In genomic region chr4:140742838-140743193, GRCh38 we compare ENCODE assay signal across 11 cellular contexts. TPM values are rescaled to one million over a fixed set of nuclear protein-coding genes. Genes with fewer than 3 reads are reported as not detected.
DNase-seq lines count a peak whose midpoint lies in the region; ATAC-seq, FAIRE-seq and TF ChIP-seq lines count a peak whose summit lies in the region.
"Had no signal": no experiment of that assay in that cellular context is flagged by ENCODE, and none has a peak within 500 bp of the region (broad histone marks: within the 10 kb centered on the region; RNA-seq: fewer than 3 reads in every experiment).

No MANE protein-coding gene starts in this region.

- ATAC-seq in A549 (no peak; a peak in 1 of 6 replicates), GM21423 (IDR thresholded peaks at IDR 0.05; ENCODE audit: unreplicated experiment) (peak; percentile 10), HG03108 (IDR thresholded peaks at IDR 0.05; ENCODE audit: unreplicated experiment) (peak; percentile 4), GM19035 (IDR thresholded peaks at IDR 0.05; ENCODE audit: unreplicated experiment) (no peak)

- TF ChIP-seq POLR2A in A549 (IDR thresholded peaks at IDR 0.05; ENCODE audit: low read length) (no peak), breast epithelium (IDR thresholded peaks at IDR 0.05) (no peak)

- 93% methylated on average over 1 of the region's 1 CpG for WGBS in A549 (ENCODE audit: missing lambda C conversion rate)

- peaks cover 43% of the 10 kb centered on the region for H3K4me1 ChIP-seq in A549
- peaks cover 0 to 9% of the 10 kb centered on the region in 2 donors for H3K4me1 ChIP-seq in breast epithelium

- H3K4me3 ChIP-seq in A549 (no peak overlapping the region), breast epithelium (peak overlapping the region in 1 of 3 donors; percentile 3)

- TF ChIP-seq EP300 in A549 (IDR thresholded peaks at IDR 0.05), result no peak

- TF ChIP-seq CTCF in A549 (IDR thresholded peaks at IDR 0.05) (no peak), breast epithelium (IDR thresholded peaks at IDR 0.05) (no peak)

- peak overlapping the region; percentile 70 for H3K4me2 ChIP-seq in A549

- H3K27ac ChIP-seq in A549 (peak overlapping the region; percentile 13 to 58; a peak in 4 of 6 replicates), breast epithelium (peak overlapping the region; percentile 60 to 69)

- no peak for DNase-seq in A549 (ENCODE audit: low read depth in 1 of 2, low spot score in 1 of 2)
- no peak for DNase-seq in breast epithelium (ENCODE audit: low spot score in 2 of 2)
- no peak for DNase-seq in cerebellum (ENCODE audit: low spot score)
- DNase-seq in NCI-H187 treated with DMSO at 0.1 percent for 48 hours (lab: John Stamatoyannopoulos, UW), result no peak
- DNase-seq in iPS-NIHi11 (ENCODE audit: low spot score), result no peak
- DNase-seq: anterior cingulate cortex; stimulated activated naive CD4-positive, alpha-beta T cell treated with Interleukin-2 at 50 U/mL for 16 hours had no signal

- POLR2A ChIA-PET in A549 (lab: Yijun Ruan, JAX), result interaction anchor here (1.7 kb wide), 1 partner anchor 14 kb away, joined by 5 read pairs; no protein-coding TSS in a partner anchor

- TF ChIP-seq RAD21 in A549 (conservative IDR thresholded peaks at IDR 0.05 in 1 of 2, IDR thresholded peaks at IDR 0.05 in 1 of 2), result no peak

- no peaks in the 10 kb centered on the region for H3K27me3 ChIP-seq in breast epithelium

- no peak for FAIRE-seq in A549 (lab: Jason Lieb, UNC)
- FAIRE-seq: A204.1 had no signal

- intact Hi-C loops in breast epithelium (cut with DNase I; ENCODE audit: low total_unique reads), result loop anchor here (2.0 kb wide), 1 partner anchor 46 kb away; no protein-coding TSS in a partner anchor

- no peaks in the 10 kb centered on the region for H3K9me3 ChIP-seq in A549
- no peaks in the 10 kb centered on the region for H3K9me3 ChIP-seq in breast epithelium

- CTCF ChIA-PET in A549 (lab: Yijun Ruan, JAX), result interaction anchor here (0.9 to 1.1 kb wide), 4 partner anchors 10 to 99 kb away, joined by 3 to 4 read pairs (median 4); partner anchors contain the start of gene TBC1D9

- no peaks in the 10 kb centered on the region for H3K36me3 ChIP-seq in breast epithelium

TF ChIP-seq in A549, 52 proteins besides CTCF, POLR2A, EP300 and RAD21:
- TF ChIP-seq BHLHE40 (IDR thresholded peaks at IDR 0.05; ENCODE audit: low read depth, low read length), result no peak

RNA-seq across cellular contexts. Expression of gene TBC1D9, which starts 13.4 kb away (rescaled TPM):
- polyA plus RNA-seq in A549 (2011; rRNA removed), result 11.8 and 12.2 TPM in 2 replicates
- 3.3 and 3.9 TPM in 2 replicates for polyA plus RNA-seq in A549 (2012; cell fraction: cytosol; rRNA removed)
- polyA plus RNA-seq in A549 (2012; cell fraction: nucleus; rRNA removed), result 3.1 and 3.4 TPM in 2 replicates
- polyA plus RNA-seq in A549 (2017; fragmentation: RNase III; extraction: RNeasy Plus Mini Kit Qiagen cat#74134 plus additional on column Dnase treatment), result 5.0 to 5.6 TPM (median 5.4 TPM) in 3 replicates
- polyA minus RNA-seq in A549 (2011; rRNA and poly(A)+ RNA removed), result 19.6 and 20.0 TPM in 2 replicates
- total RNA-seq in breast epithelium, result 100 to 1,000 TPM in 2 of 3 donors, 10 to 100 TPM in 1; 28.3 to 195 (median 152) TPM
- total RNA-seq in cerebellum, result 95.7 TPM

Comparison
In these comparisons a context has a peak if more than half of its experiments do, and no peak if none do; other contexts are left out.
1. ATAC-seq: peak in GM21423 (single experiment) and HG03108 (single experiment); none in A549 (0 of 2) and GM19035 (single experiment).